Comparison of ENCODE assay signal across 24 cellular contexts in genomic region chr22:38025514-38025913, GRCh38. TPM values are rescaled to one million over a fixed set of nuclear protein-coding genes. Genes with fewer than 3 reads are reported as not detected.
A peak's percentile ranks its signal among the peaks of the same experiment; 100 is the strongest.
DNase-seq lines count a peak whose midpoint lies in the region; ATAC-seq, FAIRE-seq and TF ChIP-seq lines count a peak whose summit lies in the region.
"Had no signal": no experiment of that assay in that cellular context is flagged by ENCODE, and none has a peak within 500 bp of the region (broad histone marks: within the 10 kb centered on the region; RNA-seq: fewer than 3 reads in every experiment).

No MANE protein-coding gene starts in this region.

- intact Hi-C loops in HepG2 (cut with micrococcal nuclease; ENCODE audit: unreplicated experiment) (no loop called here), right lobe of liver (cut with DNase I) (no loop called here), dorsolateral prefrontal cortex (cut with DNase I) (no loop called here)
- intact Hi-C loops in activated T-helper 2 cell treated with anti-CD3 and anti-CD28 coated beads, Interferon-gamma antibody, Interleukin-2, Interleukin-4, amounts not matched to agents 10 μg/mL and 5 μg/mL and 100 μg/mL, durations not matched to agents 14 hours and 24 hours and 36 hours (cut with micrococcal nuclease), result no loop called here

- H3K4me1 ChIP-seq in HepG2 (ENCODE audit: insufficient read depth, low read length) (peaks cover 36% of the 10 kb centered on the region), right lobe of liver (no peaks in the 10 kb centered on the region)

- peaks cover 3 to 41% of the 10 kb centered on the region in 2 experiments; a peak in 3 of 5 replicates for H3K27me3 ChIP-seq in HepG2 (ENCODE audit: control insufficient read depth in 1 of 2, insufficient read depth in 2 of 2, low read length in 2 of 2)
- no peaks in the 10 kb centered on the region for H3K27me3 ChIP-seq in right lobe of liver
- H3K27me3 ChIP-seq in dorsolateral prefrontal cortex, result no peaks in the 10 kb centered on the region
- H3K27me3 ChIP-seq in H7 (ENCODE audit: control insufficient read depth, insufficient read depth, low read length), result no peaks in the 10 kb centered on the region
- H3K27me3 ChIP-seq: MG63 had no signal

- BruUV-seq in HepG2 (replicated peaks; lab: Mats Ljungman, UMichigan), result no TSS peak

- DNase-seq in HepG2 (ENCODE audit: low spot score) (no peak), right lobe of liver (no peak), dorsolateral prefrontal cortex (no peak), substantia nigra (lab: John Stamatoyannopoulos, UW) (no peak), H7 (no peak), NCI-H1092 (lab: John Stamatoyannopoulos, UW) (no peak)
- no peak for DNase-seq in activated T-helper 2 cell treated with anti-CD3 and anti-CD28 coated beads, Interferon-gamma antibody, Interleukin-2, Interleukin-4, amounts not matched to agents 10 μg/mL and 5 μg/mL and 100 μg/mL, durations not matched to agents 14 hours and 24 hours and 36 hours (ENCODE audit: low spot score)
- DNase-seq: 8988T, Calu3, DMS153, DND-41, KG1, MG63, NCI-H2029 treated with DMSO at 0.1 percent for 48 hours, NCI-H69, SHP77 treated with DMSO at 0.1 percent for 48 hours had no signal

- CTCF ChIA-PET in HepG2 (lab: Yijun Ruan, JAX; ENCODE audit: low intra/inter-chr PET ratio, low total read pairs), result no interaction called here

- H3K4me2 ChIP-seq in HepG2 (ENCODE audit: low read depth, low read length), result no peak overlapping the region

- no peak for TF ChIP-seq EP300 in HepG2 (IDR thresholded peaks at IDR 0.05; ENCODE audit: low read depth in 2 of 2, low read length in 2 of 2)
- TF ChIP-seq EP300 in HepG2 (CRISPR knock-in tag; IDR thresholded peaks at IDR 0.05; ENCODE audit: borderline replicate concordance), result no peak

- H3K79me2 ChIP-seq in HepG2 (ENCODE audit: insufficient read depth, low read length), result no peaks in the 10 kb centered on the region

- H3K27ac Mint-ChIP-seq in activated T-helper 2 cell treated with anti-CD3 and anti-CD28 coated beads, Interferon-gamma antibody, Interleukin-2, Interleukin-4, amounts not matched to agents 10 μg/mL and 5 μg/mL and 100 μg/mL, durations not matched to agents 14 hours and 24 hours and 36 hours, result no peak overlapping the region

- no peak for TF ChIP-seq RAD21 in HepG2 (CRISPR knock-in tag; IDR thresholded peaks at IDR 0.05)

- no peak overlapping the region for H2AFZ ChIP-seq in HepG2 (ENCODE audit: low read length)

- H3K27me3 Mint-ChIP-seq in activated T-helper 2 cell treated with anti-CD3 and anti-CD28 coated beads, Interferon-gamma antibody, Interleukin-2, Interleukin-4, amounts not matched to agents 10 μg/mL and 5 μg/mL and 100 μg/mL, durations not matched to agents 14 hours and 24 hours and 36 hours (ENCODE audit: low read depth), result no peaks in the 10 kb centered on the region

- no peaks in the 10 kb centered on the region for H4K20me1 ChIP-seq in HepG2 (ENCODE audit: insufficient read depth, low read length)

- H3K27ac ChIP-seq in HepG2 (ENCODE audit: extremely low read length, insufficient read depth, low read length) (no peak overlapping the region), right lobe of liver (no peak overlapping the region), dorsolateral prefrontal cortex (peak overlapping the region; percentile 49 to 100 (median 99)), substantia nigra (ENCODE audit: low read depth, low read length, poor library complexity, severe bottlenecking) (peak overlapping the region; percentile 100)
- H3K27ac ChIP-seq: RWPE1 had no signal

- in situ Hi-C loops in HepG2 (cut with HindIII; ENCODE audit: extremely low pct_ligation_motif_present, low pct_unique_long_range_greater_than_20kb), result no loop called here

- no peaks in the 10 kb centered on the region for H3K36me3 Mint-ChIP-seq in activated T-helper 2 cell treated with anti-CD3 and anti-CD28 coated beads, Interferon-gamma antibody, Interleukin-2, Interleukin-4, amounts not matched to agents 10 μg/mL and 5 μg/mL and 100 μg/mL, durations not matched to agents 14 hours and 24 hours and 36 hours (ENCODE audit: low read depth)

- FAIRE-seq in HepG2 (lab: Jason Lieb, UNC), result no peak
- FAIRE-seq: GM19239 had no signal

- H3K4me3 ChIP-seq in HepG2 (replicated peaks in 1 of 3; ENCODE audit: insufficient read depth in 1 of 3, low read depth in 2 of 3, low read length in 3 of 3), result no peak overlapping the region
- no peak overlapping the region for H3K4me3 ChIP-seq in right lobe of liver
- peak overlapping the region in 1 of 59 donors; percentile 5 for H3K4me3 ChIP-seq in dorsolateral prefrontal cortex
- H3K4me3 ChIP-seq in H7 (ENCODE audit: insufficient read depth, low read depth, low read length), result no peak overlapping the region
- H3K4me3 ChIP-seq: MG63 had no signal

- POLR2A ChIA-PET in HepG2 (lab: Yijun Ruan, JAX), result no interaction called here

- no peaks in the 10 kb centered on the region for H3K4me1 Mint-ChIP-seq in activated T-helper 2 cell treated with anti-CD3 and anti-CD28 coated beads, Interferon-gamma antibody, Interleukin-2, Interleukin-4, amounts not matched to agents 10 μg/mL and 5 μg/mL and 100 μg/mL, durations not matched to agents 14 hours and 24 hours and 36 hours (ENCODE audit: low read depth)

- no peak overlapping the region for H3K4me3 Mint-ChIP-seq in activated T-helper 2 cell treated with anti-CD3 and anti-CD28 coated beads, Interferon-gamma antibody, Interleukin-2, Interleukin-4, amounts not matched to agents 10 μg/mL and 5 μg/mL and 100 μg/mL, durations not matched to agents 14 hours and 24 hours and 36 hours (ENCODE audit: low read depth)

- no peak for TF ChIP-seq POLR2A in HepG2 (IDR thresholded peaks at IDR 0.05; ENCODE audit: insufficient read depth in 1 of 2, low read depth in 2 of 2, low read length in 2 of 2)
- no peak for TF ChIP-seq POLR2A in right lobe of liver (IDR thresholded peaks at IDR 0.05)

- 47% methylated on average over 8 of the region's 8 CpGs for WGBS in HepG2 (ENCODE audit: low lambda C conversion rate)
- 81% methylated on average over 5 of the region's 8 CpGs for WGBS in right lobe of liver (ENCODE audit: insufficient coverage, low coverage, low lambda C conversion rate, missing lambda C conversion rate)

- H3K9ac ChIP-seq in HepG2 (ENCODE audit: insufficient read depth, low read depth, low read length), result no peak overlapping the region

- H3K9me3 Mint-ChIP-seq in activated T-helper 2 cell treated with anti-CD3 and anti-CD28 coated beads, Interferon-gamma antibody, Interleukin-2, Interleukin-4, amounts not matched to agents 10 μg/mL and 5 μg/mL and 100 μg/mL, durations not matched to agents 14 hours and 24 hours and 36 hours, result no peaks in the 10 kb centered on the region

- H3K36me3 ChIP-seq in HepG2 (replicated peaks in 1 of 2; ENCODE audit: control insufficient read depth in 1 of 2, insufficient read depth in 2 of 2, low read length in 2 of 2), result no peaks in the 10 kb centered on the region
- H3K36me3 ChIP-seq in right lobe of liver, result no peaks in the 10 kb centered on the region
- no peaks in the 10 kb centered on the region for H3K36me3 ChIP-seq in H7 (replicated peaks; ENCODE audit: control insufficient read depth, insufficient read depth, low read length)
- H3K36me3 ChIP-seq: MG63 had no signal

- H3K9me3 ChIP-seq in HepG2 (ENCODE audit: low read length) (no peaks in the 10 kb centered on the region), right lobe of liver (no peaks in the 10 kb centered on the region)
- H3K9me3 ChIP-seq: MG63 had no signal

- ATAC-seq in HepG2 (no peak), right lobe of liver (no peak)
- ATAC-seq: Panc1 had no signal

- TF ChIP-seq CTCF in HepG2 (CRISPR knock-in tag; IDR thresholded peaks at IDR 0.05) (no peak), right lobe of liver (IDR thresholded peaks at IDR 0.05) (no peak), dorsolateral prefrontal cortex (IDR thresholded peaks at IDR 0.05 in 54 of 56, conservative IDR thresholded peaks at IDR 0.05 in 2 of 56; ENCODE audit: low read depth in 1 of 56, partially characterized antibody in 56 of 56) (no peak)

RNA-seq across cellular contexts. Expression of gene PICK1, which starts 31.7 kb away (rescaled TPM):
- total RNA-seq in HepG2 (2016; rRNA removed; fragmentation: Illumina TruSeq; extraction: Trizol), result 16.0 and 19.3 TPM in 2 replicates
- total RNA-seq in HepG2 (2016; cell fraction: cytosol; rRNA removed; fragmentation: Illumina TruSeq; extraction: Trizol; ENCODE audit: low read depth), result 5.2 and 7.0 TPM in 2 replicates
- total RNA-seq in HepG2 (2016; cell fraction: insoluble cytoplasmic fraction; rRNA removed; fragmentation: Illumina TruSeq; extraction: Trizol), result 12.5 and 21.2 TPM in 2 replicates
- 5.1 and 6.4 TPM in 2 replicates for total RNA-seq in HepG2 (2016; cell fraction: membrane; rRNA removed; fragmentation: Illumina TruSeq; extraction: Trizol)
- total RNA-seq in HepG2 (2016; cell fraction: nucleus; rRNA removed; fragmentation: Illumina TruSeq; extraction: Trizol), result 23.0 and 24.4 TPM in 2 replicates
- 25.3 and 28.9 TPM in 2 replicates for polyA plus RNA-seq in HepG2 (2011; rRNA removed)
- polyA plus RNA-seq in HepG2 (2011; cell fraction: cytosol; rRNA removed), result 16.7 and 22.6 TPM in 2 replicates
- polyA plus RNA-seq in HepG2 (2011; cell fraction: nucleus; rRNA removed), result 156 and 186 TPM in 2 replicates
- 11.1 and 11.5 TPM in 2 replicates for polyA plus RNA-seq in HepG2 (2012)
- 1.6 and 2.0 TPM in 2 replicates for polyA plus RNA-seq in HepG2 (2016; cell fraction: cytosol; fragmentation: Illumina TruSeq; extraction: Trizol; ENCODE audit: low read depth)
- polyA plus RNA-seq in HepG2 (2016; cell fraction: insoluble cytoplasmic fraction; fragmentation: Illumina TruSeq; extraction: Trizol; ENCODE audit: low read depth), result 13.6 and 16.4 TPM in 2 replicates
- polyA plus RNA-seq in HepG2 (2016; cell fraction: membrane; fragmentation: Illumina TruSeq; extraction: Trizol; ENCODE audit: low read depth), result 2.3 and 3.1 TPM in 2 replicates
- polyA plus RNA-seq in HepG2 (2016; cell fraction: nucleus; fragmentation: Illumina TruSeq; extraction: Trizol; ENCODE audit: insufficient read depth, low read depth), result 45.3 and 47.7 TPM in 2 replicates
- polyA minus RNA-seq in HepG2 (2011; rRNA and poly(A)+ RNA removed; ENCODE audit: low replicate concordance), result 19.1 and 21.9 TPM in 2 replicates
- 5.4 and 6.4 TPM in 2 replicates for polyA minus RNA-seq in HepG2 (2011; cell fraction: cytosol; rRNA and poly(A)+ RNA removed)
- 26.1 and 32.8 TPM in 2 replicates for polyA minus RNA-seq in HepG2 (2011; cell fraction: nucleus; rRNA and poly(A)+ RNA removed)
- 10 to 100 TPM; 13.0 to 26.4 (median 20.3) TPM for total RNA-seq in right lobe of liver
- 100 to 1,000 TPM in 12 of 120 experiments, 10 to 100 TPM in 108; 45.5 to 186 (median 75.9) TPM for total RNA-seq in dorsolateral prefrontal cortex
- total RNA-seq in H7 (2014; rRNA removed; shearing (Covaris generic)), result 19.4 and 20.3 TPM in 2 replicates
- total RNA-seq in activated T-helper 2 cell treated with anti-CD3 and anti-CD28 coated beads, Interferon-gamma antibody, Interleukin-2, Interleukin-4, amounts not matched to agents 10 μg/mL and 5 μg/mL and 100 μg/mL, durations not matched to agents 14 hours and 24 hours and 36 hours, result 9.1 and 9.5 TPM in 2 replicates

RNA-seq across cellular contexts. Expression of gene SOX10, which starts 41.2 kb away (rescaled TPM):
- total RNA-seq in HepG2 (2016; rRNA removed; fragmentation: Illumina TruSeq; extraction: Trizol), result not detected in 2 replicates
- not detected in 2 replicates for total RNA-seq in HepG2 (2016; cell fraction: cytosol; rRNA removed; fragmentation: Illumina TruSeq; extraction: Trizol; ENCODE audit: low read depth)
- total RNA-seq in HepG2 (2016; cell fraction: insoluble cytoplasmic fraction; rRNA removed; fragmentation: Illumina TruSeq; extraction: Trizol), result not detected in 2 replicates
- not detected in 2 replicates for total RNA-seq in HepG2 (2016; cell fraction: membrane; rRNA removed; fragmentation: Illumina TruSeq; extraction: Trizol)
- total RNA-seq in HepG2 (2016; cell fraction: nucleus; rRNA removed; fragmentation: Illumina TruSeq; extraction: Trizol), result not detected in 2 replicates
- not detected in 2 replicates for polyA plus RNA-seq in HepG2 (2011; rRNA removed)
- polyA plus RNA-seq in HepG2 (2011; cell fraction: cytosol; rRNA removed), result not detected in 2 replicates
- polyA plus RNA-seq in HepG2 (2011; cell fraction: nucleus; rRNA removed), result not detected in 2 replicates
- polyA plus RNA-seq in HepG2 (2012), result 0.04 TPM in 1 of 2 replicates, not detected in the other
- polyA plus RNA-seq in HepG2 (2016; cell fraction: cytosol; fragmentation: Illumina TruSeq; extraction: Trizol; ENCODE audit: low read depth), result not detected in 2 replicates
- not detected in 2 replicates for polyA plus RNA-seq in HepG2 (2016; cell fraction: insoluble cytoplasmic fraction; fragmentation: Illumina TruSeq; extraction: Trizol; ENCODE audit: low read depth)
- polyA plus RNA-seq in HepG2 (2016; cell fraction: membrane; fragmentation: Illumina TruSeq; extraction: Trizol; ENCODE audit: low read depth), result not detected in 2 replicates
- polyA plus RNA-seq in HepG2 (2016; cell fraction: nucleus; fragmentation: Illumina TruSeq; extraction: Trizol; ENCODE audit: insufficient read depth, low read depth), result not detected in 2 replicates
- polyA minus RNA-seq in HepG2 (2011; rRNA and poly(A)+ RNA removed; ENCODE audit: low replicate concordance), result not detected in 2 replicates
- polyA minus RNA-seq in HepG2 (2011; cell fraction: cytosol; rRNA and poly(A)+ RNA removed), result not detected in 2 replicates
- not detected in 2 replicates for polyA minus RNA-seq in HepG2 (2011; cell fraction: nucleus; rRNA and poly(A)+ RNA removed)
- under 1 TPM in 2 of 6 experiments, not detected in 4; 0.24 to 0.29 TPM for total RNA-seq in right lobe of liver
- 100 to 1,000 TPM in 35 of 120 experiments, 10 to 100 TPM in 85; 19.6 to 299 (median 76.3) TPM for total RNA-seq in dorsolateral prefrontal cortex
- 3.5 and 3.7 TPM in 2 replicates for total RNA-seq in H7 (2014; rRNA removed; shearing (Covaris generic))
- not detected in 2 replicates for total RNA-seq in activated T-helper 2 cell treated with anti-CD3 and anti-CD28 coated beads, Interferon-gamma antibody, Interleukin-2, Interleukin-4, amounts not matched to agents 10 μg/mL and 5 μg/mL and 100 μg/mL, durations not matched to agents 14 hours and 24 hours and 36 hours
- total RNA-seq: Calu3, H4, HT1080, NCI-H460, OCI-LY7 had no signal
- polyA plus RNA-seq: BJ had no signal

RNA-seq across cellular contexts. Expression of gene SLC16A8, which starts 58.5 kb away (rescaled TPM):
- total RNA-seq in HepG2 (2016; rRNA removed; fragmentation: Illumina TruSeq; extraction: Trizol) (not detected in 2 replicates), right lobe of liver (not detected), dorsolateral prefrontal cortex (1 to 10 TPM in 92 of 120 experiments, under 1 TPM in 20, not detected in 8; 0.35 to 9.3 (median 1.9) TPM)
- total RNA-seq in HepG2 (2016; cell fraction: cytosol; rRNA removed; fragmentation: Illumina TruSeq; extraction: Trizol; ENCODE audit: low read depth), result not detected in 2 replicates
- not detected in 2 replicates for total RNA-seq in HepG2 (2016; cell fraction: insoluble cytoplasmic fraction; rRNA removed; fragmentation: Illumina TruSeq; extraction: Trizol)
- total RNA-seq in HepG2 (2016; cell fraction: membrane; rRNA removed; fragmentation: Illumina TruSeq; extraction: Trizol), result not detected in 2 replicates
- total RNA-seq in HepG2 (2016; cell fraction: nucleus; rRNA removed; fragmentation: Illumina TruSeq; extraction: Trizol), result not detected in 2 replicates
- not detected in 2 replicates for polyA plus RNA-seq in HepG2 (2011; rRNA removed)
- polyA plus RNA-seq in HepG2 (2011; cell fraction: cytosol; rRNA removed), result not detected in 2 replicates
- not detected in 2 replicates for polyA plus RNA-seq in HepG2 (2011; cell fraction: nucleus; rRNA removed)
- 0.44 and 0.49 TPM in 2 replicates for polyA plus RNA-seq in HepG2 (2012)
- polyA plus RNA-seq in HepG2 (2016; cell fraction: cytosol; fragmentation: Illumina TruSeq; extraction: Trizol; ENCODE audit: low read depth), result not detected in 2 replicates
- not detected in 2 replicates for polyA plus RNA-seq in HepG2 (2016; cell fraction: insoluble cytoplasmic fraction; fragmentation: Illumina TruSeq; extraction: Trizol; ENCODE audit: low read depth)
- not detected in 2 replicates for polyA plus RNA-seq in HepG2 (2016; cell fraction: membrane; fragmentation: Illumina TruSeq; extraction: Trizol; ENCODE audit: low read depth)
- not detected in 2 replicates for polyA plus RNA-seq in HepG2 (2016; cell fraction: nucleus; fragmentation: Illumina TruSeq; extraction: Trizol; ENCODE audit: insufficient read depth, low read depth)
- not detected in 2 replicates for polyA minus RNA-seq in HepG2 (2011; rRNA and poly(A)+ RNA removed; ENCODE audit: low replicate concordance)
- not detected in 2 replicates for polyA minus RNA-seq in HepG2 (2011; cell fraction: cytosol; rRNA and poly(A)+ RNA removed)
- not detected in 2 replicates for polyA minus RNA-seq in HepG2 (2011; cell fraction: nucleus; rRNA and poly(A)+ RNA removed)
- not detected in 2 replicates for total RNA-seq in H7 (2014; rRNA removed; shearing (Covaris generic))
- total RNA-seq in activated T-helper 2 cell treated with anti-CD3 and anti-CD28 coated beads, Interferon-gamma antibody, Interleukin-2, Interleukin-4, amounts not matched to agents 10 μg/mL and 5 μg/mL and 100 μg/mL, durations not matched to agents 14 hours and 24 hours and 36 hours, result not detected in 2 replicates
- total RNA-seq: Calu3, H4, HT1080, NCI-H460, OCI-LY7 had no signal

Comparison
In these comparisons a context has a peak if more than half of its experiments do, and no peak if none do; other contexts are left out.
1. H3K27ac ChIP-seq: peak in dorsolateral prefrontal cortex (59 of 59) and substantia nigra (single experiment); none in HepG2 (single experiment) and right lobe of liver (0 of 3).